Comparison of ENCODE assay signal across 24 cellular contexts in genomic region chr4:167274346-167274745, GRCh38. TPM values are rescaled to one million over a fixed set of nuclear protein-coding genes. Genes with fewer than 3 reads are reported as not detected.
"Had no signal": no experiment of that assay in that cellular context is flagged by ENCODE, and none has a peak within 500 bp of the region (broad histone marks: within the 10 kb centered on the region; RNA-seq: fewer than 3 reads in every experiment).

No MANE protein-coding gene starts in this region.

- ATAC-seq: activated naive CD4-positive, alpha-beta T cell treated with anti-CD3 and anti-CD28 coated beads, Interleukin-2, amount 50 U/mL, for 72 hours had no signal

- H3K4me3 ChIP-seq: coronary artery, esophagus muscularis mucosa, left ventricle myocardium inferior, tibial nerve had no signal

- H3K27me3 Mint-ChIP-seq: central memory CD8-positive, alpha-beta T cell had no signal

- H3K4me1 Mint-ChIP-seq: central memory CD8-positive, alpha-beta T cell; nephron progenitor cell had no signal

- H3K9me3 ChIP-seq: esophagus muscularis mucosa, left ventricle myocardium inferior, tibial nerve had no signal

- DNase-seq: activated CD4-positive, alpha-beta T cell treated with anti-CD3 and anti-CD28 coated beads, Interleukin-2, amount 50 U/mL, for 4 hours; activated gamma-delta T cell treated with Interleukin-2 at 50 U/mL for 16 hours; brain microvascular endothelial cell; effector CD8-positive, alpha-beta T cell; head of caudate nucleus; left ventricle myocardium inferior; mammary epithelial cell; nephron progenitor cell; occipital lobe; posterior cingulate gyrus; stimulated activated CD4-positive, alpha-beta T cell treated with anti-CD3 and anti-CD28 coated beads, Interleukin-2, amount 100 ng/mL, for 24 hours; stimulated activated naive CD4-positive, alpha-beta T cell treated with Interleukin-2 at 50 U/mL for 16 hours; substantia nigra had no signal

- FAIRE-seq: frontal cortex, urothelium cell line had no signal

- H3K27ac ChIP-seq: brain microvascular endothelial cell, coronary artery, esophagus muscularis mucosa, left ventricle myocardium inferior, tibial nerve had no signal

- H3K27ac Mint-ChIP-seq: activated naive CD4-positive, alpha-beta T cell treated with anti-CD3 and anti-CD28 coated beads, Interleukin-2, amount 50 U/mL, for 72 hours; activated T-helper 1 cell treated with anti-CD3 and anti-CD28 coated beads, Interleukin-12 subunit alpha, Interleukin-12 subunit beta, Interleukin-2, Interleukin-4 antibody, amounts not matched to agents 30 ng/mL and 10 ng/mL and 1 ng/mL, durations not matched to agents 14 hours and 24 hours and 36 hours had no signal

- H3K36me3 Mint-ChIP-seq: activated naive CD4-positive, alpha-beta T cell treated with anti-CD3 and anti-CD28 coated beads, Interleukin-2, amount 50 U/mL, for 72 hours had no signal

- H3K27me3 ChIP-seq: brain microvascular endothelial cell, esophagus muscularis mucosa, tibial nerve had no signal

- H3K36me3 ChIP-seq: brain microvascular endothelial cell, esophagus muscularis mucosa, left ventricle myocardium inferior, tibial nerve had no signal

- H3K4me3 Mint-ChIP-seq: activated T-helper 1 cell treated with anti-CD3 and anti-CD28 coated beads, Interleukin-12 subunit alpha, Interleukin-12 subunit beta, Interleukin-2, Interleukin-4 antibody, amounts not matched to agents 30 ng/mL and 10 ng/mL and 1 ng/mL, durations not matched to agents 14 hours and 24 hours and 36 hours; central memory CD8-positive, alpha-beta T cell; nephron progenitor cell had no signal

- H3K4me1 ChIP-seq: left ventricle myocardium inferior, tibial nerve had no signal

RNA-seq across cellular contexts. Expression of gene SPOCK3, which starts 40.1 kb away (rescaled TPM):
- total RNA-seq: activated naive CD4-positive, alpha-beta T cell treated with anti-CD3 and anti-CD28 coated beads, Interleukin-2, amount 50 U/mL, for 72 hours; activated T-helper 1 cell treated with anti-CD3 and anti-CD28 coated beads, Interleukin-12 subunit alpha, Interleukin-12 subunit beta, Interleukin-2, Interleukin-4 antibody, amounts not matched to agents 30 ng/mL and 10 ng/mL and 1 ng/mL, durations not matched to agents 14 hours and 24 hours and 36 hours; mammary epithelial cell; myocyte; renal cortical epithelial cell; T-helper 1 cell treated with Interleukin-12 subunit alpha and Interleukin-12 subunit beta and Interleukin-4 antibody, amounts not matched to agents 30 ng/mL and 1 ng/mL, for 36 hours had no signal
